ENCODE assay signal across 9 cellular contexts in the genomic region with DNA sequence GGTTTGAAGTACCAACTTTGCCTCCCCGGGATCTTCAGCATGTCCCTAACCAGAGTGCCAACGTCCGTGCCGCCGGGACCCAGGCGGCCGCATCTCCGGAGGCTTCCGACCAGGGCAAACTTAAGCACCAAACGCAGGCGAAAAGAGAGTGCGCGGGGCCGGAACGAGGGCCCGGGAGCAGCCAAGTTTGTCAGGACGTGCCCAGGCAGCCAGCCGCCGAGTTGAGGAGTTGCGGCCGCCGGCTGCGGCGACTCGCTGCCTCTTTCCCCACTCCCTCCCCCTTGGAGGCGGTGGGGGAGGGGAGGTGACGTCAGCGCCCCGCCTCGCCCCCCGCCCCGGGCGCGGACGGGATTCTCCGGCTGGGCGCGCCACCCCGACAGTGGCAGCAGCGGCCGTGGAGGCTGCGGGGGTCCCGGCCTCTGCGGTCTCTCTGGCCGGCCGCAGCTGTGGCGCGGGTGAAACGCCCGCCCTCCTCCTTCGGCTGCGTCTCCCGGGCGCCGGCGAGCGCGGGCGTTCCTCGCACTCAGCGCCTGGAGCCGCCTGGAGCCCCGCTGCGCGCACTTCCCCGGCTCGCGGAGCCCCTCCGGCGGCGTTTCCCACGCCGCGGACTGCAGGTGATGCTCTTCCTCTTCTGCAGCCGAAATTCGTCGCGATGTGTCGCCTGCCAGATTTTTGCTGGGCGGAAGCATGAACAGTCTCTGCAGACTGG. TPM values are rescaled to one million over a fixed set of nuclear protein-coding genes. Genes with fewer than 3 reads are reported as not detected.
DNase-seq lines count a peak whose midpoint lies in the region; ATAC-seq and TF ChIP-seq lines count a peak whose summit lies in the region.
"Had no signal": no experiment of that assay in that cellular context is flagged by ENCODE, and none has a peak within 500 bp of the region (broad histone marks: within the 10 kb centered on the region; RNA-seq: fewer than 3 reads in every experiment).

No MANE protein-coding gene starts in this region.

- TF ChIP-seq CTCF in brain microvascular endothelial cell (IDR thresholded peaks at IDR 0.05; ENCODE audit: low read depth, low read length, missing control alignments) = no peak

- H3K27ac ChIP-seq in brain microvascular endothelial cell = peak overlapping the region; percentile 96
- peak overlapping the region; percentile 77 for H3K27ac ChIP-seq in skeletal muscle tissue (ENCODE audit: low read depth, low read length)

- in situ Hi-C loops in brain microvascular endothelial cell (cut with HindIII; ENCODE audit: low pct_ligation_motif_present, low sequenced_read_pairs) = loop anchor here (25.0 kb wide), 1 partner anchor 211 kb away; no protein-coding TSS in a partner anchor

- H3K4me1 ChIP-seq in skeletal muscle tissue (ENCODE audit: control insufficient read depth in 3 of 3, insufficient read depth in 3 of 3, low read length in 3 of 3) = peaks cover 15 to 19% (median 17%) of the 10 kb centered on the region in 3 donors

- H3K36me3 ChIP-seq in brain microvascular endothelial cell (replicated peaks) (peaks cover 3% of the 10 kb centered on the region), skeletal muscle tissue (ENCODE audit: control insufficient read depth in 3 of 3, insufficient read depth in 3 of 3, low read length in 3 of 3) (no peaks in the 10 kb centered on the region)

- peak; percentile 72 for DNase-seq in DMS53 (lab: John Stamatoyannopoulos, UW)
- no peak for DNase-seq in DMS53 treated with DMSO at 0.1 percent for 48 hours (lab: John Stamatoyannopoulos, UW; ENCODE audit: unreplicated experiment)
- peak; percentile 71 for DNase-seq in NCI-H345 (lab: John Stamatoyannopoulos, UW)
- DNase-seq in brain microvascular endothelial cell = peak; percentile 79
- peak; percentile 76 for DNase-seq in iPS-NIHi7 (ENCODE audit: extremely low spot score)
- DNase-seq in activated CD8-positive, alpha-beta memory T cell treated with anti-CD3 and anti-CD28 coated beads, Interleukin-2, amount 50 U/mL, for 4 hours = no peak

- ATAC-seq in GM19328 (IDR thresholded peaks at IDR 0.05; ENCODE audit: unreplicated experiment) = no peak

- H3K4me3 ChIP-seq in brain microvascular endothelial cell (ENCODE audit: low read depth, low read length) (peak overlapping the region; percentile 70), skeletal muscle tissue (ENCODE audit: low read length in 3 of 3) (peak overlapping the region; percentile 66 to 83 (median 74))

- H3K9ac ChIP-seq in skeletal muscle tissue (ENCODE audit: low read depth in 1 of 3, low read length in 3 of 3) = peak overlapping the region; percentile 66 to 72 (median 67)

- no peaks in the 10 kb centered on the region for H3K9me3 ChIP-seq in skeletal muscle tissue (ENCODE audit: control insufficient read depth in 3 of 3, low read length in 3 of 3)

- H3K27me3 ChIP-seq in brain microvascular endothelial cell (replicated peaks) (no peaks in the 10 kb centered on the region), skeletal muscle tissue (ENCODE audit: control insufficient read depth in 3 of 3, insufficient read depth in 3 of 3, low read length in 3 of 3) (peaks cover 3 to 46% (median 39%) of the 10 kb centered on the region in 3 donors)

RNA-seq across cellular contexts. Expression of gene FAT1, which starts 2.9 kb away (rescaled TPM):
- total RNA-seq in skeletal muscle tissue = 173 TPM
- total RNA-seq: CD4-positive, CD25-positive, alpha-beta regulatory T cell had no signal

Comparison
In these comparisons a context has a peak if more than half of its experiments do, and no peak if none do; other contexts are left out.
1. DNase-seq: peak in DMS53 (single experiment), NCI-H345 (single experiment), brain microvascular endothelial cell (single experiment) and iPS-NIHi7 (single experiment); none in DMS53 treated with DMSO at 0.1 percent for 48 hours (single experiment) and activated CD8-positive, alpha-beta memory T cell treated with anti-CD3 and anti-CD28 coated beads, Interleukin-2, amount 50 U/mL, for 4 hours (single experiment).